ENCODE assay signal across 2 cellular contexts in the genomic region with DNA sequence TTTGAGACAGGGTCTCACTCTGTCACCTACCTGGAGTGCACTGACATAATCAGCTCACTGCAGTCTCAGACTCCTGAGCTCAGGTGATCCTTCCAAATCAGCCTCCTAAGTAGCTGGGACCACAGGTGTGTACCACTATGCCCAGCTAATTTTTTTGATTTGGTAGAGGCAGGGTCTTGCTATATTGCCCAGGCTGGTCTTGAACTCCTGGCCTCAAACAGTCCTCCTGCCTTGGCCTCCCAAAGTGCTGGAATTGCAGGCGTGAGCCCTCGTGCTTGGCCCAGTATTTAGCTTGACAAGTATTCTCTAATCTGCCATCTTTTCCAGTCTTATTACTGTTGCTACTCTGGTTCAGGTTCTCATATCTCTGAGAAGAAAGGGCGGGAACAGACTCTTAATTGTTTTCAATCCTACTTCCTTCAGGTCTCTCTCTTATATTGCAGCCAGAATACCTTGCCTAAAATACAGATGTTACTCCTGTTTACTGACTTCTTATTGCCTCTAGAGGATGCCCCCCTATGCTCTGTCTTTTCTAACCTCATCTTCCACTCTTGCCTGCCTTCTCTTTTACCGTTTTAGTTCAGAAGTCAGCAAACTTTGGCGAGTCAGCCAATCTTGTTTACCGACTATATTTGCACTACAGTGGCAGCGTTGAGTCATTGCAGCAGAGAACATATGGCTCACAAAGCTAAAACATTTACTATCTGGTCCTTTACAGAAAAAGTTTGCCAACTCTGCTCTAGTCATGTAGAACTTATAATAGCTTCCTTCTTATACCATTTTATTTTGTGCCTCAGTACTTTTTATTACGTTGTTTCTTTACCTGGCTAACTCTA.
TF ChIP-seq lines count a peak whose summit lies in the region.

No MANE protein-coding gene starts in this region.

TF ChIP-seq in A549, 52 proteins besides CTCF, POLR2A, EP300 and RAD21 (continued from another document):
- TF ChIP-seq, protein P1, sequence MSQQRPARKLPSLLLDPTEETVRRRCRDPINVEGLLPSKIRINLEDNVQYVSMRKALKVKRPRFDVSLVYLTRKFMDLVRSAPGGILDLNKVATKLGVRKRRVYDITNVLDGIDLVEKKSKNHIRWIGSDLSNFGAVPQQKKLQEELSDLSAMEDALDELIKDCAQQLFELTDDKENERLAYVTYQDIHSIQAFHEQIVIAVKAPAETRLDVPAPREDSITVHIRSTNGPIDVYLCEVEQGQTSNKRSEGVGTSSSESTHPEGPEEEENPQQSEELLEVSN (IDR thresholded peaks at IDR 0.05; ENCODE audit: borderline replicate concordance, low read depth) = no peak
- TF ChIP-seq MAZ (IDR thresholded peaks at IDR 0.05; ENCODE audit: borderline replicate concordance, low read depth, low read length) (no peak), FOSL2 (IDR thresholded peaks at IDR 0.05) (no peak), FOSL2 (CRISPR knock-in tag; IDR thresholded peaks at IDR 0.05) (peak; percentile 60), CBX2 (IDR thresholded peaks at IDR 0.05; ENCODE audit: borderline replicate concordance, low read depth) (no peak), TFCP2L1 (CRISPR knock-in tag; IDR thresholded peaks at IDR 0.05) (no peak), HEYL (CRISPR knock-in tag; IDR thresholded peaks at IDR 0.05) (no peak), MYC (IDR thresholded peaks at IDR 0.05; ENCODE audit: borderline replicate concordance, low read length) (no peak), RCOR1 (IDR thresholded peaks at IDR 0.05; ENCODE audit: low read depth, low read length) (no peak), MAFK (IDR thresholded peaks at IDR 0.05; ENCODE audit: partially characterized antibody) (peak; percentile 74), EHMT2 (IDR thresholded peaks at IDR 0.05; ENCODE audit: low read depth) (no peak), NR3C1 (IDR thresholded peaks at IDR 0.05) (no peak), TP53 (CRISPR knock-in tag; IDR thresholded peaks at IDR 0.05) (no peak), ZFP36 (IDR thresholded peaks at IDR 0.05; ENCODE audit: borderline replicate concordance, partially characterized antibody) (no peak), CHD4 (IDR thresholded peaks at IDR 0.05; ENCODE audit: borderline replicate concordance) (no peak), NFE2L2 (conservative IDR thresholded peaks at IDR 0.05; ENCODE audit: low read length) (no peak)
- TF ChIP-seq, protein P2, sequence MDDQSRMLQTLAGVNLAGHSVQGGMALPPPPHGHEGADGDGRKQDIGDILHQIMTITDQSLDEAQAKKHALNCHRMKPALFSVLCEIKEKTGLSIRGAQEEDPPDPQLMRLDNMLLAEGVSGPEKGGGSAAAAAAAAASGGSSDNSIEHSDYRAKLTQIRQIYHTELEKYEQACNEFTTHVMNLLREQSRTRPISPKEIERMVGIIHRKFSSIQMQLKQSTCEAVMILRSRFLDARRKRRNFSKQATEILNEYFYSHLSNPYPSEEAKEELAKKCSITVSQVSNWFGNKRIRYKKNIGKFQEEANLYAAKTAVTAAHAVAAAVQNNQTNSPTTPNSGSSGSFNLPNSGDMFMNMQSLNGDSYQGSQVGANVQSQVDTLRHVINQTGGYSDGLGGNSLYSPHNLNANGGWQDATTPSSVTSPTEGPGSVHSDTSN (IDR thresholded peaks at IDR 0.05) = no peak

TF ChIP-seq in K562, 482 proteins besides CTCF, POLR2A, EP300 and RAD21 (continued from another document):
- TF ChIP-seq FOXK2 (conservative IDR thresholded peaks at IDR 0.05 in 1 of 2, IDR thresholded peaks at IDR 0.05 in 1 of 2; ENCODE audit: low read depth in 2 of 2) (0 out of 4 replicates have a peak, but pooled peaks have one; percentile 25 to 45), ZNF668 (CRISPR knock-in tag; IDR thresholded peaks at IDR 0.05) (no peak), FOXA3 (CRISPR knock-in tag; conservative IDR thresholded peaks at IDR 0.05 in 1 of 2, IDR thresholded peaks at IDR 0.05 in 1 of 2) (peak; percentile 62 to 85), C11orf30 (IDR thresholded peaks at IDR 0.05; ENCODE audit: low read depth) (peak; percentile 60), FOSL1 (tag; conservative IDR thresholded peaks at IDR 0.05) (0 out of 2 replicates have a peak, but pooled peaks have one; percentile 41), RBM25 (IDR thresholded peaks at IDR 0.05; ENCODE audit: low read depth, low read length, severe bottlenecking) (peak; percentile 6), FOXP1 (CRISPR knock-in tag; IDR thresholded peaks at IDR 0.05) (0 out of 2 replicates have a peak, but pooled peaks have one; percentile 24), ZNF316 (IDR thresholded peaks at IDR 0.05) (peak; percentile 59; the same call in 1 of the 2 replicates), ZNF121 (CRISPR knock-in tag; conservative IDR thresholded peaks at IDR 0.05) (peak; percentile 83), GATA2 (CRISPR knock-in tag; IDR thresholded peaks at IDR 0.05) (no peak), HIVEP1 (CRISPR knock-in tag; IDR thresholded peaks at IDR 0.05) (no peak)
- TF ChIP-seq, protein P3, sequence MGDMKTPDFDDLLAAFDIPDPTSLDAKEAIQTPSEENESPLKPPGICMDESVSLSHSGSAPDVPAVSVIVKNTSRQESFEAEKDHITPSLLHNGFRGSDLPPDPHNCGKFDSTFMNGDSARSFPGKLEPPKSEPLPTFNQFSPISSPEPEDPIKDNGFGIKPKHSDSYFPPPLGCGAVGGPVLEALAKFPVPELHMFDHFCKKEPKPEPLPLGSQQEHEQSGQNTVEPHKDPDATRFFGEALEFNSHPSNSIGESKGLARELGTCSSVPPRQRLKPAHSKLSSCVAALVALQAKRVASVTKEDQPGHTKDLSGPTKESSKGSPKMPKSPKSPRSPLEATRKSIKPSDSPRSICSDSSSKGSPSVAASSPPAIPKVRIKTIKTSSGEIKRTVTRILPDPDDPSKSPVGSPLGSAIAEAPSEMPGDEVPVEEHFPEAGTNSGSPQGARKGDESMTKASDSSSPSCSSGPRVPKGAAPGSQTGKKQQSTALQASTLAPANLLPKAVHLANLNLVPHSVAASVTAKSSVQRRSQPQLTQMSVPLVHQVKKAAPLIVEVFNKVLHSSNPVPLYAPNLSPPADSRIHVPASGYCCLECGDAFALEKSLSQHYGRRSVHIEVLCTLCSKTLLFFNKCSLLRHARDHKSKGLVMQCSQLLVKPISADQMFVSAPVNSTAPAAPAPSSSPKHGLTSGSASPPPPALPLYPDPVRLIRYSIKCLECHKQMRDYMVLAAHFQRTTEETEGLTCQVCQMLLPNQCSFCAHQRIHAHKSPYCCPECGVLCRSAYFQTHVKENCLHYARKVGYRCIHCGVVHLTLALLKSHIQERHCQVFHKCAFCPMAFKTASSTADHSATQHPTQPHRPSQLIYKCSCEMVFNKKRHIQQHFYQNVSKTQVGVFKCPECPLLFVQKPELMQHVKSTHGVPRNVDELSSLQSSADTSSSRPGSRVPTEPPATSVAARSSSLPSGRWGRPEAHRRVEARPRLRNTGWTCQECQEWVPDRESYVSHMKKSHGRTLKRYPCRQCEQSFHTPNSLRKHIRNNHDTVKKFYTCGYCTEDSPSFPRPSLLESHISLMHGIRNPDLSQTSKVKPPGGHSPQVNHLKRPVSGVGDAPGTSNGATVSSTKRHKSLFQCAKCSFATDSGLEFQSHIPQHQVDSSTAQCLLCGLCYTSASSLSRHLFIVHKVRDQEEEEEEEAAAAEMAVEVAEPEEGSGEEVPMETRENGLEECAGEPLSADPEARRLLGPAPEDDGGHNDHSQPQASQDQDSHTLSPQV (IDR thresholded peaks at IDR 0.05) = 0 out of 2 replicates have a peak, but pooled peaks have one; percentile 35
